ENCODE assay signal across 17 cellular contexts in genomic region chr22:43482310-43482625, GRCh38.
A peak's percentile ranks its signal among the peaks of the same experiment; 100 is the strongest.
DNase-seq lines count a peak whose midpoint lies in the region; ATAC-seq and TF ChIP-seq lines count a peak whose summit lies in the region.
"Had no signal": no experiment of that assay in that cellular context is flagged by ENCODE, and none has a peak within 500 bp of the region (broad histone marks: within the 10 kb centered on the region; RNA-seq: fewer than 3 reads in every experiment).

No MANE protein-coding gene starts in this region.

- H3K27me3 Mint-ChIP-seq in CD4-positive, alpha-beta T cell: no peaks in the 10 kb centered on the region
- H3K27me3 Mint-ChIP-seq in stimulated activated memory B cell treated with anti-CD40 and anti-IgM and Interleukin-4, amounts not matched to agents 10 μg/mL and 1 μg/mL and 100 μg/mL, for 72 hours: peaks cover 7% of the 10 kb centered on the region
- H3K27me3 Mint-ChIP-seq: activated CD4-positive, alpha-beta T cell treated with anti-CD3 and anti-CD28 coated beads, Interleukin-2, amount 10 ng/mL, durations not matched to agents 7 days and 5 days; CD4-positive, CD25-positive, alpha-beta regulatory T cell; natural killer cell treated with Interleukin-12 subunit alpha and Interleukin-12 subunit beta and Interleukin-15 and Interleukin-18, amount 100 ng/mL, for 72 hours had no signal

- H3K18ac ChIP-seq in neuronal stem cell (ENCODE audit: low read length): no peak overlapping the region

- H3K9ac ChIP-seq in HUES6 (ENCODE audit: low read length) (no peak overlapping the region), neuronal stem cell (ENCODE audit: low read depth, low read length, poor library complexity) (no peak overlapping the region)

- H2BK12ac ChIP-seq in neuronal stem cell (ENCODE audit: low read length): no peak overlapping the region

- no peaks in the 10 kb centered on the region for H3K9me3 Mint-ChIP-seq in CD4-positive, alpha-beta T cell
- no peaks in the 10 kb centered on the region for H3K9me3 Mint-ChIP-seq in stimulated activated memory B cell treated with anti-CD40 and anti-IgM and Interleukin-4, amounts not matched to agents 10 μg/mL and 1 μg/mL and 100 μg/mL, for 72 hours
- H3K9me3 Mint-ChIP-seq: activated CD4-positive, alpha-beta T cell treated with anti-CD3 and anti-CD28 coated beads, Interleukin-2, amount 10 ng/mL, durations not matched to agents 7 days and 5 days; activated T-cell treated with anti-CD3 and anti-CD28 coated beads, Interleukin-2, amount 50 U/mL, for 24 hours; CD4-positive, CD25-positive, alpha-beta regulatory T cell; natural killer cell treated with Interleukin-12 subunit alpha and Interleukin-12 subunit beta and Interleukin-15 and Interleukin-18, amount 100 ng/mL, for 72 hours had no signal

- no peaks in the 10 kb centered on the region for H3K36me3 Mint-ChIP-seq in CD4-positive, alpha-beta T cell (ENCODE audit: low read depth)
- no peaks in the 10 kb centered on the region for H3K36me3 Mint-ChIP-seq in stimulated activated memory B cell treated with anti-CD40 and anti-IgM and Interleukin-4, amounts not matched to agents 10 μg/mL and 1 μg/mL and 100 μg/mL, for 72 hours
- H3K36me3 Mint-ChIP-seq: CD4-positive, CD25-positive, alpha-beta regulatory T cell; natural killer cell treated with Interleukin-12 subunit alpha and Interleukin-12 subunit beta and Interleukin-15 and Interleukin-18, amount 100 ng/mL, for 72 hours had no signal

- CTCF ChIA-PET in CD4-positive, alpha-beta T cell (lab: Charles Lee): no interaction called here

- H3K4me1 ChIP-seq in HUES6 (ENCODE audit: control insufficient read depth, insufficient read depth, low read length) (peaks cover 12% of the 10 kb centered on the region; the same call in 1 of the 2 replicates), neuronal stem cell (ENCODE audit: control insufficient read depth in 2 of 2, insufficient read depth in 1 of 2, low read depth in 1 of 2, low read length in 2 of 2) (peaks cover 0 to 8% of the 10 kb centered on the region in 2 donors)

- H2AFZ ChIP-seq in neuronal stem cell (ENCODE audit: low read length): no peak overlapping the region

- no peaks in the 10 kb centered on the region for H3K27me3 ChIP-seq in CD4-positive, alpha-beta T cell (ENCODE audit: control insufficient read depth, insufficient read depth, low read length)
- H3K27me3 ChIP-seq in HUES6 (ENCODE audit: control insufficient read depth, insufficient read depth, low read length) (no peaks in the 10 kb centered on the region), dorsolateral prefrontal cortex (peaks cover 0 to 4% (median 0%) of the 10 kb centered on the region in 45 donors), neuronal stem cell (ENCODE audit: control insufficient read depth in 3 of 3, insufficient read depth in 3 of 3, low read depth in 1 of 3, low read length in 3 of 3) (peaks cover 0 to 18% (median 0%) of the 10 kb centered on the region in 3 experiments)

- no CpG with 5 or more reads among the region's 8 CpGs for WGBS in neuronal stem cell (ENCODE audit: extremely low coverage in 2 of 2, insufficient read length in 2 of 2, insufficient replicate concordance in 1 of 2), 2 donors

- no peak overlapping the region for H4K91ac ChIP-seq in neuronal stem cell (ENCODE audit: low read depth, low read length, poor library complexity)

- H3K4me2 ChIP-seq in neuronal stem cell (ENCODE audit: insufficient read depth, low read length, poor library complexity, severe bottlenecking): no peak overlapping the region

- no peak overlapping the region for H2BK15ac ChIP-seq in neuronal stem cell (ENCODE audit: low read length)

- H3K36me3 ChIP-seq in HUES6 (ENCODE audit: control insufficient read depth, insufficient read depth, low read length) (no peaks in the 10 kb centered on the region), neuronal stem cell (replicated peaks in 1 of 2; ENCODE audit: control insufficient read depth in 2 of 2, insufficient read depth in 2 of 2, low read length in 2 of 2) (peaks cover 0 to 12% of the 10 kb centered on the region in 2 donors)

- H3K23ac ChIP-seq in neuronal stem cell (ENCODE audit: low read depth, low read length, poor library complexity): peak overlapping the region; percentile 47

- H3K4ac ChIP-seq in neuronal stem cell (ENCODE audit: low read length): no peak overlapping the region

- no peaks in the 10 kb centered on the region for H3K9me3 ChIP-seq in CD4-positive, alpha-beta T cell (ENCODE audit: control insufficient read depth, low read length)
- H3K9me3 ChIP-seq in HUES6 (ENCODE audit: control insufficient read depth, insufficient read depth, low read depth, low read length): no peaks in the 10 kb centered on the region
- peaks cover 0 to 2% of the 10 kb centered on the region in 2 donors for H3K9me3 ChIP-seq in neuronal stem cell (replicated peaks in 1 of 2; ENCODE audit: control insufficient read depth in 2 of 2, insufficient read depth in 1 of 2, low read depth in 1 of 2, low read length in 2 of 2)

- intact Hi-C loops in CD4-positive, alpha-beta T cell (cut with DNase I, micrococcal nuclease): no loop called here
- intact Hi-C loops in dorsolateral prefrontal cortex (cut with DNase I): no loop called here

- POLR2A ChIA-PET in CD4-positive, alpha-beta T cell (lab: Charles Lee): no interaction called here

- H4K8ac ChIP-seq in neuronal stem cell (ENCODE audit: low read depth, low read length): no peak overlapping the region

- H2BK5ac ChIP-seq in neuronal stem cell (ENCODE audit: low read length): no peak overlapping the region

- no peak for DNase-seq in CD4-positive, alpha-beta T cell
- peak in 2 of 10 donors; percentile 55 to 65 for DNase-seq in dorsolateral prefrontal cortex
- DNase-seq in neuronal stem cell (ENCODE audit: low spot score): no peak
- no peak for DNase-seq in caudate nucleus (lab: John Stamatoyannopoulos, UW)
- DNase-seq in NCI-H1417 treated with DMSO at 0.1 percent for 48 hours (lab: John Stamatoyannopoulos, UW): no peak
- no peak for DNase-seq in stimulated activated CD4-positive, alpha-beta T cell treated with anti-CD3 and anti-CD28 coated beads, Interleukin-4, amount 100 ng/mL, for 4 hours
- DNase-seq: cortex of kidney, glutamatergic neuron, SW 1271, T1000 had no signal

- H3K4me1 Mint-ChIP-seq in CD4-positive, alpha-beta T cell (ENCODE audit: low read depth): peaks cover 16% of the 10 kb centered on the region
- H3K4me1 Mint-ChIP-seq in stimulated activated memory B cell treated with anti-CD40 and anti-IgM and Interleukin-4, amounts not matched to agents 10 μg/mL and 1 μg/mL and 100 μg/mL, for 72 hours: peaks cover 20% of the 10 kb centered on the region

- no peak for TF ChIP-seq CTCF in CD4-positive, alpha-beta T cell (IDR thresholded peaks at IDR 0.05)
- TF ChIP-seq CTCF in dorsolateral prefrontal cortex (IDR thresholded peaks at IDR 0.05 in 54 of 56, conservative IDR thresholded peaks at IDR 0.05 in 2 of 56; ENCODE audit: low read depth in 1 of 56, partially characterized antibody in 56 of 56): no peak

- H3K4me3 ChIP-seq in HUES6 (ENCODE audit: low read depth, low read length): peak overlapping the region; percentile 39; the same call in 1 of the 2 replicates
- H3K4me3 ChIP-seq in dorsolateral prefrontal cortex: peak overlapping the region in 9 of 59 donors; percentile 12 to 36 (median 27)
- H3K4me3 ChIP-seq in neuronal stem cell (ENCODE audit: low read length in 2 of 2): no peak overlapping the region

- no peak overlapping the region for H2BK120ac ChIP-seq in neuronal stem cell (ENCODE audit: low read depth, low read length)

- H3K14ac ChIP-seq in neuronal stem cell (ENCODE audit: low read length): no peak overlapping the region

- H2AK5ac ChIP-seq in neuronal stem cell (ENCODE audit: low read depth, low read length): no peak overlapping the region

- ATAC-seq in CD4-positive, alpha-beta T cell (ENCODE audit: poor library complexity): no peak
- no peak for ATAC-seq in stimulated activated memory B cell treated with anti-CD40 and anti-IgM and Interleukin-4, amounts not matched to agents 10 μg/mL and 1 μg/mL and 100 μg/mL, for 72 hours

- H3K79me1 ChIP-seq in neuronal stem cell (ENCODE audit: low read depth, low read length): peaks cover 2% of the 10 kb centered on the region

- no peak overlapping the region for H3K27ac Mint-ChIP-seq in CD4-positive, alpha-beta T cell
- H3K27ac Mint-ChIP-seq in stimulated activated memory B cell treated with anti-CD40 and anti-IgM and Interleukin-4, amounts not matched to agents 10 μg/mL and 1 μg/mL and 100 μg/mL, for 72 hours: no peak overlapping the region

- H3K27ac ChIP-seq in CD4-positive, alpha-beta T cell (ENCODE audit: low read depth, low read length): no peak overlapping the region
- no peak overlapping the region for H3K27ac ChIP-seq in HUES6 (ENCODE audit: low read depth, low read length)
- H3K27ac ChIP-seq in dorsolateral prefrontal cortex: peak overlapping the region in 42 of 59 donors; percentile 3 to 88 (median 70)
- H3K27ac ChIP-seq in neuronal stem cell (replicated peaks; ENCODE audit: low read length): no peak overlapping the region
- H3K27ac ChIP-seq in caudate nucleus (ENCODE audit: low read depth, low read length): no peak overlapping the region
- H3K27ac ChIP-seq: VCaP had no signal

- H3K4me3 Mint-ChIP-seq in CD4-positive, alpha-beta T cell: peak overlapping the region; percentile 82
- H3K4me3 Mint-ChIP-seq in stimulated activated memory B cell treated with anti-CD40 and anti-IgM and Interleukin-4, amounts not matched to agents 10 μg/mL and 1 μg/mL and 100 μg/mL, for 72 hours: no peak overlapping the region

Comparison
In these comparisons a context has a peak if more than half of its experiments do, and no peak if none do; other contexts are left out.
1. H3K27ac ChIP-seq: peak in dorsolateral prefrontal cortex (42 of 59); none in CD4-positive, alpha-beta T cell (single experiment), HUES6 (single experiment), neuronal stem cell (single experiment) and caudate nucleus (single experiment).